21 cellular contexts compared by ENCODE assay signal in the genomic region with DNA sequence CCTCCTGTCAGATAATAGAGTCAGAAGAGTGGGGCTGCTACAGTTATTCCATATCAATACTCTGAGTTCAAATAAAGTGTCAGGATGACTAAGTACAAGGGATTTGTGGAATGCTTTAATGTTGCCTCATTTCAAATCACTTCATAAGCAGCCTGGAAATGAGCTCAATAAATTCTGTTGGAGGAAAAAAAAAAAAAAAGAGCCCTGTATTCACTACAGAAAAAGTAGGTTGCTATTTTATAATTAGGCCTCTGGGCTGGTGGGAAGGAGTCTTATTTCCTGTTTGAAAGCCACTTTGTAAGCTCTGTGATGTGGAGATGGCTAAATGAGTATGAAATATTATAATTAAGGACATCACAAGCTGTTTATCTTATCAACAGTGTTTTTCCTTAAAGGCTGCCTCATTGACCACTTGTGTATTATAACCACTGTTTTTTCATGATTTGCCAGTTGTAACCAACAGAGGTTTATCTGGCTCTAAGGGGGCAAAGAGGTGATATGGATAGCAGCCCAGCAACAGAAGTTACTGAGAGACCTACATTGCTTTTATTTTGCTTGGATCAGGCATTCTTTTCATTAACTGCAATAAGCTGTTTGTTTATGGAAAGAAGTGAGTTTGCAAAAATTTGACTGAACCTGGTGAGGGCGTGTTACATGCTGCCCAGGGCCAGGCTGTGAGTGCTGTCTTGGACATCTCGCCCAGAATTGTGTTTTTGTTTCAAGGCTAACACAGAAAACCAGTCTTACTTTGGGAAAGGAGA.
A peak's percentile ranks its signal among the peaks of the same experiment; 100 is the strongest.
DNase-seq lines count a peak whose midpoint lies in the region; ATAC-seq and TF ChIP-seq lines count a peak whose summit lies in the region.
"Had no signal": no experiment of that assay in that cellular context is flagged by ENCODE, and none has a peak within 500 bp of the region (broad histone marks: within the 10 kb centered on the region; RNA-seq: fewer than 3 reads in every experiment).

No MANE protein-coding gene starts in this region.

- peaks cover 3% of the 10 kb centered on the region for H3K9me3 Mint-ChIP-seq in osteocyte (ENCODE audit: unreplicated experiment)
- H3K9me3 Mint-ChIP-seq: activated naive CD8-positive, alpha-beta T cell treated with anti-CD3 and anti-CD28 coated beads for 36 hours; WTC11 had no signal

- DNase-seq in H4 (ENCODE audit: low spot score) = peak; percentile 44
- peak; percentile 4 for DNase-seq in amniotic epithelial cell (ENCODE audit: low read depth)
- peak; percentile 2 for DNase-seq in fibroblast of villous mesenchyme (ENCODE audit: low read depth)
- no peak for DNase-seq in osteocyte (ENCODE audit: extremely low spot score, unreplicated experiment)
- DNase-seq in middle frontal gyrus (ENCODE audit: extremely low spot score, low spot score) = no peak
- no peak for DNase-seq in NK-92 (lab: John Stamatoyannopoulos, UW; ENCODE audit: unreplicated experiment)
- no peak for DNase-seq in stimulated activated CD4-positive, alpha-beta T cell treated with anti-CD3 and anti-CD28 coated beads, Interleukin-4, amount 100 ng/mL, for 4 hours
- DNase-seq: activated CD4-positive, alpha-beta T cell treated with anti-CD3 and anti-CD28 coated beads, Interleukin-2, amount 50 U/mL, for 48 hours; activated CD8-positive, alpha-beta memory T cell treated with anti-CD3 and anti-CD28 coated beads, Interleukin-2, amount 50 U/mL, for 48 hours; activated naive CD8-positive, alpha-beta T cell treated with anti-CD3 and anti-CD28 coated beads for 36 hours; heart right ventricle; NCI-H1105 treated with DMSO at 0.1 percent for 48 hours; NCI-H2029 treated with DMSO at 0.1 percent for 48 hours; stomach; T-helper 9 cell; transverse colon had no signal

- peaks cover 56% of the 10 kb centered on the region for H3K4me1 Mint-ChIP-seq in osteocyte (ENCODE audit: unreplicated experiment)
- H3K4me1 Mint-ChIP-seq: activated naive CD8-positive, alpha-beta T cell treated with anti-CD3 and anti-CD28 coated beads for 36 hours had no signal

- TF ChIP-seq CTCF in fibroblast of villous mesenchyme (IDR thresholded peaks at IDR 0.05; ENCODE audit: insufficient read depth, low read depth, low read length) (no peak), osteocyte (IDR thresholded peaks at IDR 0.05) (no peak)

- no peak overlapping the region for H3K4me3 Mint-ChIP-seq in osteocyte (ENCODE audit: unreplicated experiment)
- H3K4me3 Mint-ChIP-seq: activated naive CD8-positive, alpha-beta T cell treated with anti-CD3 and anti-CD28 coated beads for 36 hours; WTC11 had no signal

- H3K36me3 Mint-ChIP-seq in osteocyte (ENCODE audit: unreplicated experiment) = peaks cover 5% of the 10 kb centered on the region
- H3K36me3 Mint-ChIP-seq: activated naive CD8-positive, alpha-beta T cell treated with anti-CD3 and anti-CD28 coated beads for 36 hours; WTC11 had no signal

- ATAC-seq in GM18861 (IDR thresholded peaks at IDR 0.05; ENCODE audit: unreplicated experiment) = no peak
- ATAC-seq: A549, heart right ventricle, WTC11 had no signal

- H3K4me3 ChIP-seq in fibroblast of villous mesenchyme (ENCODE audit: low read depth, low read length) = no peak overlapping the region
- H3K4me3 ChIP-seq: A549, breast epithelium, GM23248, heart right ventricle, stomach, transverse colon had no signal

- no peaks in the 10 kb centered on the region for H3K27me3 Mint-ChIP-seq in osteocyte (ENCODE audit: unreplicated experiment)
- H3K27me3 Mint-ChIP-seq: activated naive CD8-positive, alpha-beta T cell treated with anti-CD3 and anti-CD28 coated beads for 36 hours had no signal

- H3K27ac Mint-ChIP-seq in osteocyte (ENCODE audit: unreplicated experiment) = peak overlapping the region; percentile 58
- H3K27ac Mint-ChIP-seq: activated naive CD8-positive, alpha-beta T cell treated with anti-CD3 and anti-CD28 coated beads for 36 hours; WTC11 had no signal

Comparison
In these comparisons a context has a peak if more than half of its experiments do, and no peak if none do; other contexts are left out.
1. DNase-seq: peak in H4 (single experiment), amniotic epithelial cell (single experiment) and fibroblast of villous mesenchyme (single experiment); none in osteocyte (single experiment), middle frontal gyrus (single experiment), NK-92 (single experiment) and stimulated activated CD4-positive, alpha-beta T cell treated with anti-CD3 and anti-CD28 coated beads, Interleukin-4, amount 100 ng/mL, for 4 hours (0 of 2).